In the genomic region with DNA sequence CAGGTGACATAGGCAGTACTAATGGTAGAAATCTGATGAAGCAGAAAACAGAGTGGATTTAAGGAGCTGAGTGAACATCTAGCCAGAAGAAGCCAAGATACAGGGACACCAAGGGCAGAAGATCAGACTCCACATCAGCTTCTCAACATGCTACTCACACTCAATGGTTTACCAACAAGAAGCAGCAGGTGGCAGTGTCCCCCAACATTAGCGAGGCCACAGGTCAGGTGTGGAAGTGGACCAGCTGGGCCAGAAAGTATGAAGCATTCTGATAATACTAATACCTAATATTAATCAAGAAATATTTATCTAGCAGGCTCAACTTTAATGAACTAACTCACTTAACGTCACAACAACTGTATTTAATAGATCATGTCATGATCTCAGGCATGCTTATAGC, we compare ENCODE assay signal across 8 cellular contexts.
DNase-seq lines count a peak whose midpoint lies in the region; ATAC-seq lines count a peak whose summit lies in the region.

No MANE protein-coding gene starts in this region.

- H3K9me3 Mint-ChIP-seq in T-helper 2 cell treated with Interferon-gamma antibody and Interleukin-4, amounts not matched to agents 5 μg/mL and 100 μg/mL, for 36 hours, result no peaks in the 10 kb centered on the region

- no peak overlapping the region for H3K4me3 Mint-ChIP-seq in T-helper 2 cell treated with Interferon-gamma antibody and Interleukin-4, amounts not matched to agents 5 μg/mL and 100 μg/mL, for 36 hours

- DNase-seq in Caki2 (ENCODE audit: low read depth) (peak; percentile 25), astrocyte of the hippocampus (ENCODE audit: low read depth, low spot score) (peak; percentile 70), hypothalamus (lab: John Stamatoyannopoulos, UW) (peak in 40 of 51 donors; percentile 5 to 80 (median 36))
- DNase-seq in T-helper 2 cell treated with Interferon-gamma antibody and Interleukin-4, amounts not matched to agents 5 μg/mL and 100 μg/mL, for 36 hours (ENCODE audit: low spot score), result peak; percentile 18
- peak; percentile 17 to 30 for DNase-seq in stimulated activated CD4-positive, alpha-beta T cell treated with anti-CD3 and anti-CD28 coated beads, Interleukin-15, amount 100 ng/mL, for 48 hours (ENCODE audit: low read depth in 2 of 2)

- ATAC-seq in GM19328 (IDR thresholded peaks at IDR 0.05; ENCODE audit: unreplicated experiment), result peak; percentile 74
- peak; percentile 67 for ATAC-seq in HG03469 (IDR thresholded peaks at IDR 0.05; ENCODE audit: unreplicated experiment)
- ATAC-seq in HG03439 (IDR thresholded peaks at IDR 0.05; ENCODE audit: unreplicated experiment), result no peak

- H3K4me1 Mint-ChIP-seq in T-helper 2 cell treated with Interferon-gamma antibody and Interleukin-4, amounts not matched to agents 5 μg/mL and 100 μg/mL, for 36 hours (ENCODE audit: low read depth), result no peaks in the 10 kb centered on the region

- in situ Hi-C loops in Caki2 (cut with HindIII; ENCODE audit: low pct_unique_long_range_greater_than_20kb, low sequenced_read_pairs), result no loop called here

- H3K27ac Mint-ChIP-seq in T-helper 2 cell treated with Interferon-gamma antibody and Interleukin-4, amounts not matched to agents 5 μg/mL and 100 μg/mL, for 36 hours, result no peak overlapping the region

- no peaks in the 10 kb centered on the region for H3K27me3 Mint-ChIP-seq in T-helper 2 cell treated with Interferon-gamma antibody and Interleukin-4, amounts not matched to agents 5 μg/mL and 100 μg/mL, for 36 hours (ENCODE audit: low read depth)

- no peaks in the 10 kb centered on the region for H3K36me3 Mint-ChIP-seq in T-helper 2 cell treated with Interferon-gamma antibody and Interleukin-4, amounts not matched to agents 5 μg/mL and 100 μg/mL, for 36 hours (ENCODE audit: low read depth)

Comparison
In these comparisons a context has a peak if more than half of its experiments do, and no peak if none do; other contexts are left out.
1. DNase-seq: peak in every context shown above with its lines; median percentile 70 in astrocyte of the hippocampus; 36 in hypothalamus; 25 in Caki2; 24 in stimulated activated CD4-positive, alpha-beta T cell treated with anti-CD3 and anti-CD28 coated beads, Interleukin-15, amount 100 ng/mL, for 48 hours; 18 in T-helper 2 cell treated with Interferon-gamma antibody and Interleukin-4, amounts not matched to agents 5 μg/mL and 100 μg/mL, for 36 hours.